ENCODE assay signal across 7 cellular contexts in genomic region chr9:69173497-69173890, GRCh38. TPM values are rescaled to one million over a fixed set of nuclear protein-coding genes. Genes with fewer than 3 reads are reported as not detected.
DNase-seq lines count a peak whose midpoint lies in the region; ATAC-seq and TF ChIP-seq lines count a peak whose summit lies in the region.

No MANE protein-coding gene starts in this region.

- H3K27me3 Mint-ChIP-seq in endodermal cell (ENCODE audit: insufficient read depth), result peaks cover 23% of the 10 kb centered on the region

- no peaks in the 10 kb centered on the region for H3K9me2 ChIP-seq in MM.1S (replicated peaks; ENCODE audit: insufficient read depth, low read length)

- peak; percentile 7 for ATAC-seq in GM21390 (IDR thresholded peaks at IDR 0.05; ENCODE audit: unreplicated experiment)

- H3K4me1 Mint-ChIP-seq in endodermal cell, result peaks cover 43% of the 10 kb centered on the region

- peak overlapping the region; percentile 71 for H3K4me3 Mint-ChIP-seq in endodermal cell

- no peaks in the 10 kb centered on the region for H4K20me1 ChIP-seq in MM.1S (ENCODE audit: insufficient read depth, low read length)

- H3K4me1 ChIP-seq in MM.1S (ENCODE audit: low read length) (peaks cover 16% of the 10 kb centered on the region), endodermal cell (ENCODE audit: control insufficient read depth, insufficient read depth, low read length) (peaks cover 10% of the 10 kb centered on the region), parathyroid adenoma (peaks cover 8% of the 10 kb centered on the region)

- peak overlapping the region; percentile 41 for H3K27ac Mint-ChIP-seq in endodermal cell

- H3K4me3 ChIP-seq in MM.1S (ENCODE audit: low read length) (peak overlapping the region; percentile 96), endodermal cell (ENCODE audit: low read length) (peak overlapping the region; percentile 84), parathyroid adenoma (ENCODE audit: low read depth, low read length) (peak overlapping the region; percentile 14)

- peak overlapping the region; percentile 68 for H3K4me2 ChIP-seq in MM.1S (ENCODE audit: low read depth, low read length)
- H3K4me2 ChIP-seq in parathyroid adenoma (ENCODE audit: low read length), result peak overlapping the region; percentile 47

- no peaks in the 10 kb centered on the region for H3K9me3 ChIP-seq in MM.1S (replicated peaks; ENCODE audit: insufficient read depth, low read length)
- no peaks in the 10 kb centered on the region for H3K9me3 ChIP-seq in endodermal cell (ENCODE audit: control insufficient read depth, low read length)
- H3K9me3 ChIP-seq in parathyroid adenoma (ENCODE audit: control insufficient read depth, low read length), result no peaks in the 10 kb centered on the region

- no peaks in the 10 kb centered on the region for H3K36me3 ChIP-seq in MM.1S (replicated peaks; ENCODE audit: insufficient read depth, low read length)
- no peaks in the 10 kb centered on the region for H3K36me3 ChIP-seq in endodermal cell (ENCODE audit: control insufficient read depth, insufficient read depth, low read length)
- H3K36me3 ChIP-seq in parathyroid adenoma (ENCODE audit: control insufficient read depth, insufficient read depth, low read length), result no peaks in the 10 kb centered on the region

- 15 to 16% methylated on average over 8 to 17 of the region's 17 CpGs for WGBS in endodermal cell (ENCODE audit: insufficient coverage in 1 of 2, insufficient read length in 1 of 2), 2 experiments

- peak overlapping the region; percentile 86 for H3K9ac ChIP-seq in MM.1S (ENCODE audit: low read length)
- no peak overlapping the region for H3K9ac ChIP-seq in endodermal cell (ENCODE audit: extremely low read depth, low read length, poor library complexity, severe bottlenecking)
- no peak overlapping the region for H3K9ac ChIP-seq in parathyroid adenoma

- peaks cover 17% of the 10 kb centered on the region for H3F3A ChIP-seq in MM.1S (ENCODE audit: insufficient read depth, low read length)

- H2AFZ ChIP-seq in MM.1S (ENCODE audit: low read length) (peak overlapping the region; percentile 78), parathyroid adenoma (peak overlapping the region; percentile 77)

- no peaks in the 10 kb centered on the region for H3K27me3 ChIP-seq in MM.1S (replicated peaks; ENCODE audit: insufficient read depth, low read length)
- H3K27me3 ChIP-seq in endodermal cell (ENCODE audit: control insufficient read depth, insufficient read depth, low read length, poor library complexity, severe bottlenecking), result peaks cover 20% of the 10 kb centered on the region
- no peaks in the 10 kb centered on the region for H3K27me3 ChIP-seq in parathyroid adenoma (ENCODE audit: control insufficient read depth, insufficient read depth, low read length)

- peak overlapping the region; percentile 58; the same call in 1 of the 2 replicates for H3K27ac ChIP-seq in MM.1S (ENCODE audit: low read length)
- no peak overlapping the region for H3K27ac ChIP-seq in endodermal cell (ENCODE audit: low read depth, low read length)
- peak overlapping the region; percentile 53 for H3K27ac ChIP-seq in parathyroid adenoma

- H3K36me3 Mint-ChIP-seq in endodermal cell (ENCODE audit: low read depth), result no peaks in the 10 kb centered on the region

- H3K79me2 ChIP-seq in MM.1S (ENCODE audit: low read length), result peaks cover 44% of the 10 kb centered on the region
- H3K79me2 ChIP-seq in parathyroid adenoma, result no peaks in the 10 kb centered on the region

- H3K9me3 Mint-ChIP-seq in endodermal cell, result no peaks in the 10 kb centered on the region

- DNase-seq in MM.1S (no peak), endodermal cell (no peak), inferior parietal cortex (ENCODE audit: extremely low spot score) (no peak), cerebellum (ENCODE audit: low spot score) (no peak), NCI-H187 treated with DMSO at 0.1 percent for 48 hours (lab: John Stamatoyannopoulos, UW) (no peak)

- TF ChIP-seq CTCF in MM.1S (IDR thresholded peaks at IDR 0.05; ENCODE audit: low read length) (no peak), endodermal cell (conservative IDR thresholded peaks at IDR 0.05) (no peak), parathyroid adenoma (IDR thresholded peaks at IDR 0.05) (no peak)

RNA-seq across cellular contexts. Expression of gene TJP2, which starts 0.6 kb away (rescaled TPM):
- total RNA-seq in endodermal cell (10 to 100 TPM; 45.1 to 53.0 TPM), cerebellum (23.0 TPM)
- polyA plus RNA-seq in endodermal cell (2013, experiment 1 of 2), result 25.6 TPM
- polyA plus RNA-seq in endodermal cell (2013, experiment 2 of 2), result 21.9 TPM

Comparison
In these comparisons a context has a peak if more than half of its experiments do, and no peak if none do; other contexts are left out.
1. H3K4me3 ChIP-seq: peak in every context shown above with its lines; median percentile 96 in MM.1S; 84 in endodermal cell; 14 in parathyroid adenoma.